15 cellular contexts compared by ENCODE assay signal in the genomic region with DNA sequence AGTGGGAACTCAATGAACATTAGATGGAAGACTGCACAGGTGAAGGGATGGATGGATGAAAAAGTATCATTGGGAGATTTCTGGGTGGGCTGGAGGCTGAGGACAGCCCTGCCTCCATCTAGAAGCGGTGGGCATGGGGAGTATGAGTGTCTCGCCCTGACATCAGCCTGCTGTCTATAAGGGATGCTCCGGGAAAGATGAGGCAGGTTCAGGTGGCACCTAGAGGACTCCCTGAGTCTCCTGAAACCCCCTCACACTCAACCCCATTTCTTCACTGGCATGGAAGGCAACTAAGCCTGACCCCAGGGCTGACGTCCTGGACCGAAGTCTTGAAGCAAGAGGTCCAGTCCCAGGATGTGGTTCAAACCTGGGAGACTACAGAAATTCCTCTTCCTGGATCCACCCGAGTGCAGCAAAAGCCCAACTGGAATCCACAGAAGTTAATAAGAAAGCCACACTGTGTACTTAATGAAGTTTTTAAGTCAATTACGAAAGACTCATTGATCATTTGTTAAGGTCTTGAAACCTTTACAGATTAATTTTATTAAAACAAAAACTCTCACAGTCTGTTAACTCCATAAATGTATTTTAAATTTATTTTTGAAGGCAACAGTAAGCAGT.
DNase-seq lines count a peak whose midpoint lies in the region; ATAC-seq and TF ChIP-seq lines count a peak whose summit lies in the region.
"Had no signal": no experiment of that assay in that cellular context is flagged by ENCODE, and none has a peak within 500 bp of the region (broad histone marks: within the 10 kb centered on the region; RNA-seq: fewer than 3 reads in every experiment).

No MANE protein-coding gene starts in this region.

- no peak overlapping the region for H2BK120ac ChIP-seq in trophoblast cell (ENCODE audit: insufficient read depth, low read length, poor library complexity)

- DNase-seq in epithelial cell of proximal tubule (ENCODE audit: low read depth) (peak; percentile 56), neural progenitor cell (ENCODE audit: low spot score) (no peak), trophoblast cell (no peak), DMS53 treated with DMSO at 0.1 percent for 48 hours (lab: John Stamatoyannopoulos, UW; ENCODE audit: unreplicated experiment) (no peak)
- DNase-seq in activated naive CD4-positive, alpha-beta T cell (lab: John Stamatoyannopoulos, UW): no peak
- DNase-seq: C1 segment of cervical spinal cord; Calu3; CD4-positive, alpha-beta memory T cell; COR-L47; DMS53; DND-41; GM23248; H9 had no signal

- peaks cover 2% of the 10 kb centered on the region for H3K27me3 Mint-ChIP-seq in neural progenitor cell (ENCODE audit: insufficient read depth, low read depth)

- H3K4me3 ChIP-seq in epithelial cell of proximal tubule (ENCODE audit: low read depth, low read length) (no peak overlapping the region), neural progenitor cell (no peak overlapping the region), trophoblast cell (ENCODE audit: low read depth, low read length) (peak overlapping the region; percentile 21), gastroesophageal sphincter (no peak overlapping the region)
- H3K4me3 ChIP-seq: GM23248 had no signal

- H3K9me3 Mint-ChIP-seq in neural progenitor cell: no peaks in the 10 kb centered on the region
- H3K9me3 Mint-ChIP-seq: H9 had no signal

- H3K4me3 Mint-ChIP-seq in neural progenitor cell: no peak overlapping the region
- H3K4me3 Mint-ChIP-seq: H9 had no signal

- no peak overlapping the region for H3K23ac ChIP-seq in trophoblast cell (ENCODE audit: low read length)

- H3K9ac ChIP-seq in neural progenitor cell (no peak overlapping the region), trophoblast cell (ENCODE audit: low read length) (no peak overlapping the region)
- H3K9ac ChIP-seq: GM23248 had no signal

- H3K79me1 ChIP-seq in trophoblast cell (ENCODE audit: low read length): no peaks in the 10 kb centered on the region

- no peak for TF ChIP-seq EP300 in gastroesophageal sphincter (IDR thresholded peaks at IDR 0.05)

- no peaks in the 10 kb centered on the region for H3K36me3 Mint-ChIP-seq in neural progenitor cell
- H3K36me3 Mint-ChIP-seq: CD4-positive, alpha-beta memory T cell had no signal

- H3K4me1 ChIP-seq in neural progenitor cell (no peaks in the 10 kb centered on the region), trophoblast cell (ENCODE audit: control insufficient read depth in 1 of 2, insufficient read depth in 2 of 2, low read length in 2 of 2) (no peaks in the 10 kb centered on the region), gastroesophageal sphincter (no peaks in the 10 kb centered on the region)

- H3K9me3 ChIP-seq in neural progenitor cell (ENCODE audit: low read depth) (no peaks in the 10 kb centered on the region), trophoblast cell (ENCODE audit: insufficient read depth, low read depth, low read length) (no peaks in the 10 kb centered on the region), gastroesophageal sphincter (no peaks in the 10 kb centered on the region)

- H3F3A ChIP-seq in neural progenitor cell (ENCODE audit: low read depth): no peaks in the 10 kb centered on the region

- no peak overlapping the region for H2AK5ac ChIP-seq in trophoblast cell (ENCODE audit: low read length)

- H3K27me3 ChIP-seq in neural progenitor cell (no peaks in the 10 kb centered on the region), trophoblast cell (ENCODE audit: insufficient read depth, low read length) (no peaks in the 10 kb centered on the region), gastroesophageal sphincter (peaks cover 11% of the 10 kb centered on the region)

- H3K18ac ChIP-seq in trophoblast cell (ENCODE audit: low read length): no peak overlapping the region

- H2AFZ ChIP-seq in neural progenitor cell (replicated peaks): no peak overlapping the region
- no peak overlapping the region for H2AFZ ChIP-seq in trophoblast cell (ENCODE audit: insufficient read depth, low read length, poor library complexity)
- H2AFZ ChIP-seq: GM23248 had no signal

- H3K14ac ChIP-seq in trophoblast cell (ENCODE audit: low read length): no peak overlapping the region

- H3K4me2 ChIP-seq in neural progenitor cell (no peak overlapping the region), trophoblast cell (ENCODE audit: low read length) (no peak overlapping the region)

- no peak overlapping the region for H4K8ac ChIP-seq in trophoblast cell (ENCODE audit: low read depth, low read length)

- H4K20me1 ChIP-seq in neural progenitor cell (ENCODE audit: low read depth): no peaks in the 10 kb centered on the region

- no peak overlapping the region for H4K12ac ChIP-seq in trophoblast cell (ENCODE audit: low read depth, low read length)

- peak overlapping the region; percentile 21 for H3K27ac Mint-ChIP-seq in neural progenitor cell
- H3K27ac Mint-ChIP-seq: CD4-positive, alpha-beta memory T cell had no signal

- no peak overlapping the region for H4K91ac ChIP-seq in trophoblast cell (ENCODE audit: low read depth, low read length)

- H3K36me3 ChIP-seq in neural progenitor cell (no peaks in the 10 kb centered on the region), trophoblast cell (ENCODE audit: control insufficient read depth in 1 of 2, insufficient read depth in 2 of 2, low read length in 2 of 2) (no peaks in the 10 kb centered on the region), gastroesophageal sphincter (no peaks in the 10 kb centered on the region)

- no peak for ATAC-seq in gastroesophageal sphincter
- ATAC-seq: HCT116 had no signal

- H3K27ac ChIP-seq in neural progenitor cell (no peak overlapping the region), trophoblast cell (ENCODE audit: low read depth, low read length) (no peak overlapping the region), gastroesophageal sphincter (no peak overlapping the region)
- H3K27ac ChIP-seq: GM23248 had no signal

- H2BK12ac ChIP-seq in trophoblast cell (ENCODE audit: low read length): no peak overlapping the region

- H3K4me1 Mint-ChIP-seq in neural progenitor cell: peaks cover 4% of the 10 kb centered on the region
- H3K4me1 Mint-ChIP-seq: CD4-positive, alpha-beta memory T cell had no signal

- no peak for TF ChIP-seq CTCF in epithelial cell of proximal tubule (conservative IDR thresholded peaks at IDR 0.05; ENCODE audit: low read depth, low read length)
- TF ChIP-seq CTCF in neural progenitor cell (IDR thresholded peaks at IDR 0.05): no peak
- TF ChIP-seq CTCF in gastroesophageal sphincter (IDR thresholded peaks at IDR 0.05): no peak

- H3K79me2 ChIP-seq in neural progenitor cell (ENCODE audit: low read depth) (no peaks in the 10 kb centered on the region), trophoblast cell (ENCODE audit: control insufficient read depth, insufficient read depth, low read length, poor library complexity) (no peaks in the 10 kb centered on the region)

- WGBS in trophoblast cell (ENCODE audit: extremely low coverage, insufficient coverage, insufficient read length): no CpG with 5 or more reads among the region's 7 CpGs
- 78 to 90% methylated on average over 1 to 2 of the region's 7 CpGs for WGBS in gastroesophageal sphincter (ENCODE audit: low coverage in 1 of 2), 2 donors

- no peak for TF ChIP-seq POLR2A in gastroesophageal sphincter (IDR thresholded peaks at IDR 0.05)

- no peak overlapping the region for H2BK5ac ChIP-seq in trophoblast cell (ENCODE audit: low read depth, low read length, poor library complexity)

- H3K4ac ChIP-seq in trophoblast cell (ENCODE audit: low read depth, low read length): no peak overlapping the region
